8 cellular contexts compared by ENCODE assay signal in genomic region chr2:168118733-168119518, GRCh38.
DNase-seq lines count a peak whose midpoint lies in the region; ATAC-seq lines count a peak whose summit lies in the region.

No MANE protein-coding gene starts in this region.

- ATAC-seq in GM18870 (IDR thresholded peaks at IDR 0.05; ENCODE audit: unreplicated experiment) (peak; percentile 65), HG03342 (IDR thresholded peaks at IDR 0.05; ENCODE audit: unreplicated experiment) (peak; percentile 62)
- peak; percentile 83 to 89 for ATAC-seq in stimulated activated naive B cell treated with anti-CD40 and anti-IgM and Interleukin-4, amounts not matched to agents 10 μg/mL and 1 μg/mL and 100 μg/mL, for 72 hours (replicated peaks)

- no peak overlapping the region for H3K27ac Mint-ChIP-seq in stimulated activated naive B cell treated with anti-CD40 and anti-IgM and Interleukin-4, amounts not matched to agents 10 μg/mL and 1 μg/mL and 100 μg/mL, for 72 hours

- H3K9me3 Mint-ChIP-seq in stimulated activated naive B cell treated with anti-CD40 and anti-IgM and Interleukin-4, amounts not matched to agents 10 μg/mL and 1 μg/mL and 100 μg/mL, for 72 hours = peaks cover 0 to 2% of the 10 kb centered on the region in 2 donors

- H3K36me3 Mint-ChIP-seq in stimulated activated naive B cell treated with anti-CD40 and anti-IgM and Interleukin-4, amounts not matched to agents 10 μg/mL and 1 μg/mL and 100 μg/mL, for 72 hours = peaks cover 15 to 20% of the 10 kb centered on the region in 2 donors

- DNase-seq in COLO668 (lab: John Stamatoyannopoulos, UW; ENCODE audit: unreplicated experiment) (peak; percentile 26), NCI-H460 (ENCODE audit: extremely low read depth, low read depth) (peak; percentile 70), astrocyte of the hippocampus (ENCODE audit: low read depth, low spot score) (peak; percentile 88), iPS-NIHi7 (ENCODE audit: extremely low spot score) (peak; percentile 40)
- DNase-seq in stimulated activated naive B cell treated with anti-CD40 and anti-IgM and Interleukin-4, amounts not matched to agents 10 μg/mL and 1 μg/mL and 100 μg/mL, for 72 hours = peak; percentile 40
- DNase-seq in activated CD8-positive, alpha-beta memory T cell treated with anti-CD3 and anti-CD28 coated beads for 24 hours = no peak

- no peaks in the 10 kb centered on the region for H3K27me3 Mint-ChIP-seq in stimulated activated naive B cell treated with anti-CD40 and anti-IgM and Interleukin-4, amounts not matched to agents 10 μg/mL and 1 μg/mL and 100 μg/mL, for 72 hours

- H3K4me1 Mint-ChIP-seq in stimulated activated naive B cell treated with anti-CD40 and anti-IgM and Interleukin-4, amounts not matched to agents 10 μg/mL and 1 μg/mL and 100 μg/mL, for 72 hours = peaks cover 3 to 6% of the 10 kb centered on the region in 2 donors

- no peak overlapping the region for H3K4me3 Mint-ChIP-seq in stimulated activated naive B cell treated with anti-CD40 and anti-IgM and Interleukin-4, amounts not matched to agents 10 μg/mL and 1 μg/mL and 100 μg/mL, for 72 hours
